8 cellular contexts compared by ENCODE assay signal in the genomic region with DNA sequence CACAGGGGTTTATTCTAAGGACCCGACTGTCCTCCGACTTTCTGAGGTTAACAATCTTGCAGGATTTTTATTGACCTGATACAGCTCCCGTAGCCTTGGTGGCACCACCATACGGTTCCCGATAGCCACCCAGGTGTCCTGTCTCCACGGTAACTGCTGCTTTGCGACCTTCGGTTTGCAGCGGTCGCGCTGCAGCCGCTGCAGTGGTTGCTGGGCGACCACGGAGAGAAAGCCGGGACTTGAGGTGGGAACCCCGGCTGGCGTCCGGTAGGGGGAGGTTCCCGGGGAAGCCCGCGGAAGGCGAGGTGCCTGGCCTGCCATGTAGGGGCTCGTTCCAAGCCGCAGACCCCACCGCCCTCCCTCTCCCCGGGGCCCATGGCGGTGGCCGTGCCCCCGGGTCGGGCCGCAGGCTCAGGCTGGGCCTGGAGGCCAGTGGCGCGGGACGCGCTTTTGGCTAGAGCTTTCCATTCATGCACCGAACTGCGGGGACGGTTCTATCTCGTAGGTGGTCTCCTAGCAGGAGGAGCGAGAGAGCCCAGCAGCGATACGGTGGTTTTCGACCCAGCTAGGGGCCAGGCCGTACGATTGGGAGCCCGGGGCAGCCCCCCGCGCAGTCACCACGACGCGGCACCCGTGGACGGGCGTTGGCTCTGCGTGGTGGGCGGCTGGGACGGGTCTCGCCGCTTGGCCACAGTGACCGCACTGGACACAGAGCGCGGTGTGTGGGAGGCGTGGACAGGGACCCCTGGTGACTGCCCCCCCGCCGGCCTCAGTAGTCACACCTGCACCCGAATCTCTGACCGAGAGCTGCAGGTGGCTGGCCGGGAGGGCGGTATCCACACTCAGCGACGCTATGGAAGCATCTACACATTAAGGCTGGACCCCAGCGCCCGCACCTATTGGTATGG. TPM values are rescaled to one million over a fixed set of nuclear protein-coding genes. Genes with fewer than 3 reads are reported as not detected.
DNase-seq lines count a peak whose midpoint lies in the region; ATAC-seq, FAIRE-seq and TF ChIP-seq lines count a peak whose summit lies in the region.

A gene with protein sequence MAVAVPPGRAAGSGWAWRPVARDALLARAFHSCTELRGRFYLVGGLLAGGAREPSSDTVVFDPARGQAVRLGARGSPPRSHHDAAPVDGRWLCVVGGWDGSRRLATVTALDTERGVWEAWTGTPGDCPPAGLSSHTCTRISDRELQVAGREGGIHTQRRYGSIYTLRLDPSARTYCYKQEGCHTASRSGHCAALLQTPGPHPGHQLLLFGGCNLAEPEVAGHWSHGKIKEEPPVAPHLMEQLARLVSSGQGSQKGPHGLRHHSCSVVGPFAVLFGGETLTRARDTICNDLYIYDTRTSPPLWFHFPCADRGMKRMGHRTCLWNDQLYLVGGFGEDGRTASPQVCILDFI (plus strand): TSS at position 201 of the 908 bp plus-strand sequence. CDS start 175 bp downstream, at position 376.

- H3K27me3 ChIP-seq in GM06990 (replicated peaks; ENCODE audit: control insufficient read depth, insufficient read depth, low read length) (no peaks in the 10 kb centered on the region), HCT116 (ENCODE audit: insufficient read depth, low read length) (no peaks in the 10 kb centered on the region)

- ATAC-seq in HCT116 = peak; percentile 84

- H3K36me3 ChIP-seq in GM06990 (ENCODE audit: control insufficient read depth, insufficient read depth, low read length) (peaks cover 10% of the 10 kb centered on the region), HCT116 (ENCODE audit: control insufficient read depth in 1 of 2, insufficient read depth in 2 of 2, low read length in 2 of 2) (peaks cover 9 to 20% of the 10 kb centered on the region in 2 experiments; a peak in 3 of 4 replicates), kidney (ENCODE audit: control insufficient read depth in 1 of 2, insufficient read depth in 2 of 2, low read length in 2 of 2) (peaks cover 6 to 11% of the 10 kb centered on the region in 2 donors)

- H3K4me3 ChIP-seq in GM06990 (replicated peaks; ENCODE audit: low read depth, low read length) (peak within 1 kb of the TSS; percentile 79), HCT116 (replicated peaks in 1 of 2; ENCODE audit: low read depth in 1 of 2, low read length in 2 of 2) (peak within 1 kb of the TSS; percentile 41 to 43), kidney (ENCODE audit: low read length in 2 of 2) (peak within 1 kb of the TSS; percentile 70 to 84)

- H3K4me1 ChIP-seq in HCT116 (ENCODE audit: control insufficient read depth in 1 of 2, insufficient read depth in 2 of 2, low read length in 2 of 2) (peaks cover 3 to 27% of the 10 kb centered on the region in 2 experiments; a peak in 3 of 4 replicates), kidney (ENCODE audit: control insufficient read depth in 1 of 2, insufficient read depth in 1 of 2, low read depth in 1 of 2, low read length in 2 of 2) (peaks cover 2 to 4% of the 10 kb centered on the region in 2 donors)

- TF ChIP-seq CTCF in GM06990 (IDR thresholded peaks at IDR 0.05; ENCODE audit: insufficient read depth, low read length, poor library complexity, severe bottlenecking) = no peak
- no peak for TF ChIP-seq CTCF in HCT116 (IDR thresholded peaks at IDR 0.05 in 2 of 3, conservative IDR thresholded peaks at IDR 0.05 in 1 of 3; ENCODE audit: borderline replicate concordance in 1 of 3, insufficient read depth in 1 of 3, low read depth in 2 of 3, low read length in 2 of 3)
- no peak for TF ChIP-seq CTCF in kidney (IDR thresholded peaks at IDR 0.05; ENCODE audit: borderline replicate concordance, extremely low read depth, insufficient read depth)

- H3K27ac ChIP-seq in HCT116 (ENCODE audit: low read depth, low read length) (peak within 1 kb of the TSS; percentile 50), kidney (ENCODE audit: low read depth in 2 of 2, low read length in 2 of 2) (peak within 1 kb of the TSS; percentile 11 to 59)

- RAD21 ChIA-PET in HCT116 (lab: Charles Lee; ENCODE audit: low non-redundant PET in 1 of 2, low total read pairs in 2 of 2, uncharacterized antibody in 2 of 2, unreplicated experiment in 2 of 2) = interaction anchor here in 1 of 2 experiments (0.6 to 1.7 kb wide), 2 partner anchors 60 to 101 kb away, joined by 3 to 7 read pairs; no protein-coding TSS in a partner anchor

- no peak for TF ChIP-seq RAD21 in HCT116 (IDR thresholded peaks at IDR 0.05; ENCODE audit: low read depth)

- H3K9ac ChIP-seq in HCT116 (ENCODE audit: low read length) = peak within 1 kb of the TSS; percentile 30; the same call in 1 of the 2 replicates
- peak within 1 kb of the TSS; percentile 44 to 80 for H3K9ac ChIP-seq in kidney (ENCODE audit: low read length in 2 of 2)

- no peaks in the 10 kb centered on the region for H3K9me3 ChIP-seq in HCT116 (ENCODE audit: control insufficient read depth in 1 of 2, insufficient read depth in 1 of 2, low read depth in 1 of 2, low read length in 2 of 2)
- no peaks in the 10 kb centered on the region for H3K9me3 ChIP-seq in kidney (ENCODE audit: control insufficient read depth in 1 of 2, low read length in 2 of 2)

- POLR2A ChIA-PET in HCT116 (lab: Charles Lee) = interaction anchor here (0.9 to 1.3 kb wide), 3 partner anchors 26 to 77 kb away, joined by 3 to 5 read pairs (median 3); a partner anchor contains a TSS

- BruUV-seq in HCT116 (replicated peaks; lab: Mats Ljungman, UMichigan) = TSS peak; percentile 8

- no peak for TF ChIP-seq POLR2A in HCT116 (IDR thresholded peaks at IDR 0.05; ENCODE audit: borderline replicate concordance, extremely low read depth, insufficient read depth, insufficient read length)

- H3K79me2 ChIP-seq in HCT116 (ENCODE audit: insufficient read depth, low read length) = peaks cover 22% of the 10 kb centered on the region

- no peaks in the 10 kb centered on the region for H3K9me2 ChIP-seq in HCT116 (ENCODE audit: insufficient read depth)

- no peak for FAIRE-seq in kidney (lab: Jason Lieb, UNC)

- CTCF ChIA-PET in HCT116 (lab: Charles Lee) = interaction anchor here (1.0 to 3.5 kb wide), 7 partner anchors 8 to 104 kb away, joined by 3 to 25 read pairs (median 9); no protein-coding TSS in a partner anchor

- DNase-seq in GM06990 (ENCODE audit: extremely low read depth, insufficient read length) (peak; percentile 91), HCT116 (ENCODE audit: low read depth, low spot score) (peak; percentile 69), NCI-H1417 treated with DMSO at 0.1 percent for 48 hours (lab: John Stamatoyannopoulos, UW) (peak; percentile 75), cerebellum (ENCODE audit: low spot score) (peak; percentile 77), kidney (peak; percentile 94), NOMO-1 treated with DMSO at 0.1 percent for 48 hours (lab: John Stamatoyannopoulos, UW; ENCODE audit: unreplicated experiment) (no peak)
- peak; percentile 36 to 52 for DNase-seq in activated CD4-positive, alpha-beta T cell treated with anti-CD3 and anti-CD28 coated beads for 24 hours (ENCODE audit: low read depth in 2 of 2)
- peak; percentile 80 for DNase-seq in stimulated activated CD4-positive, alpha-beta T cell treated with anti-CD3 and anti-CD28 coated beads, Interleukin-15, amount 100 ng/mL, for 24 hours

- H4K20me1 ChIP-seq in HCT116 (ENCODE audit: insufficient read depth) = no peaks in the 10 kb centered on the region

- intact Hi-C loops in HCT116 (cut with micrococcal nuclease) (loop anchor here (5.0 kb wide), 1 partner anchor 76 kb away; a partner anchor contains a TSS), kidney (cut with DNase I) (no loop called here)

- H2AFZ ChIP-seq in HCT116 (ENCODE audit: low read depth, low read length, poor library complexity, severe bottlenecking) = no peak within 1 kb of the TSS

- peak within 1 kb of the TSS; percentile 58 for H3K4me2 ChIP-seq in HCT116 (ENCODE audit: low read length)

TF ChIP-seq in HCT116, 20 proteins besides CTCF, POLR2A, EP300 and RAD21:
- TF ChIP-seq POLR2AphosphoS5 (IDR thresholded peaks at IDR 0.05; ENCODE audit: low read depth, low read length) (peak; percentile 42; the same call in 1 of the 2 replicates), EZH2phosphoT487 (IDR thresholded peaks at IDR 0.05; ENCODE audit: borderline replicate concordance) (no peak), ZFX (IDR thresholded peaks at IDR 0.05) (peak; percentile 46; the same call in 1 of the 2 replicates)

RNA-seq across cellular contexts. Expression of the gene that starts here (rescaled TPM):
- total RNA-seq in HCT116 (2021; ENCODE audit: unreplicated experiment) (1.4 TPM), cerebellum (6.5 TPM), kidney (21.9 TPM)
- 0.75 and 1.4 TPM in 2 replicates for polyA plus RNA-seq in HCT116 (2012)
- polyA plus RNA-seq in kidney (ENCODE audit: insufficient read depth, low read depth, low replicate concordance) = 32.2 TPM
